In the genomic region with DNA sequence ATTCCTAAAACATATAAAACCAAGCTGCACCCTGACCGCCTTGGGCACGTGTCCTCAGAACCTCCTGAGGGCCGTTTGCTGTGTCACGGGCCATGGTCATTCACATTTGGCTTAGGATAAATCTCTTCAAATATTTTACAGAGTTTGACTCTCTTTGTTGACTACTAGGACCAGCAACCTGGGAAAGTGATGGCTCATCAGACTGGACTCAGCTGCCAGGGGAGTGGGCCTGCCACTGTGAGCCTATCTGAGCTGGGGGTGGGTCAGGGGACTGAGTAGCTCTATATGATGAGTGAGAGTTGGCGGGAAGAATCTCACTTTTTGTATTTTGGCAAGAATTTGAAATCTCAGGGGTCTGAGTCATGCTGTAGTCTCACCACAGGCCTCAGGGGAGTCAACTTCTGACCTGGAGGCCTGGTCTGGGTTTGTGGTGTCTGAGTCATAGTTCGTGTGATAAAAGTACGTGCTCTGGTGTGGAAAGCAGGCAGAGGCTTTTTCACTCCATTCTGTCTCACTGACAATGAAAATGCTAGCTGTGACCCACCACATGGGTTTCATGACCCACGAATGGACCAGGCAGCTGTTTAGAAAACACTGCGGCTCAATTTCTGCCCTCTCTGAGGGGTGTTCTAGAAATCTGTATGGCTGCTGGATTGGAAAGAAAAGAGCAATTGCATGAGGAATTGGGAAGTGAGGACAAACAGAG, we compare ENCODE assay signal across 9 cellular contexts. TPM values are rescaled to one million over a fixed set of nuclear protein-coding genes. Genes with fewer than 3 reads are reported as not detected.
DNase-seq lines count a peak whose midpoint lies in the region; ATAC-seq and FAIRE-seq lines count a peak whose summit lies in the region.
"Had no signal": no experiment of that assay in that cellular context is flagged by ENCODE, and none has a peak within 500 bp of the region (broad histone marks: within the 10 kb centered on the region; RNA-seq: fewer than 3 reads in every experiment).

No MANE protein-coding gene starts in this region.

- peaks cover 7% of the 10 kb centered on the region for H3K36me3 Mint-ChIP-seq in activated CD4-positive, alpha-beta T cell treated with anti-CD3 and anti-CD28 coated beads, Interleukin-2, amount 10 ng/mL, durations not matched to agents 24 days and 14 days (ENCODE audit: low read depth)
- H3K36me3 Mint-ChIP-seq in effector memory CD8-positive, alpha-beta T cell (ENCODE audit: insufficient read depth), result peaks cover 30% of the 10 kb centered on the region

- no peaks in the 10 kb centered on the region for H3K27me3 ChIP-seq in Karpas-422 (ENCODE audit: low read length)
- H3K27me3 ChIP-seq: cardiac muscle cell had no signal

- H2AFZ ChIP-seq in Karpas-422 (ENCODE audit: low read length), result peak overlapping the region; percentile 68; the same call in 1 of the 2 replicates

- intact Hi-C loops in activated CD4-positive, alpha-beta T cell treated with anti-CD3 and anti-CD28 coated beads, Interleukin-2, amount 10 ng/mL, durations not matched to agents 24 days and 14 days (cut with micrococcal nuclease), result loop anchor here (1.0 to 5.0 kb wide), 8 partner anchors 11 to 603 kb away; a partner anchor contains a TSS

- peak overlapping the region; percentile 61 for H3K27ac ChIP-seq in Karpas-422 (ENCODE audit: low read length)
- H3K27ac ChIP-seq: cardiac muscle cell had no signal

- peak overlapping the region; percentile 65 for H3K4me3 Mint-ChIP-seq in activated CD4-positive, alpha-beta T cell treated with anti-CD3 and anti-CD28 coated beads, Interleukin-2, amount 10 ng/mL, durations not matched to agents 24 days and 14 days
- peak overlapping the region; percentile 72 to 74 for H3K4me3 Mint-ChIP-seq in effector memory CD8-positive, alpha-beta T cell

- no peaks in the 10 kb centered on the region for H3K9me3 ChIP-seq in Karpas-422 (ENCODE audit: low read length)

- H3K9me3 Mint-ChIP-seq in activated CD4-positive, alpha-beta T cell treated with anti-CD3 and anti-CD28 coated beads, Interleukin-2, amount 10 ng/mL, durations not matched to agents 24 days and 14 days, result no peaks in the 10 kb centered on the region
- no peaks in the 10 kb centered on the region for H3K9me3 Mint-ChIP-seq in effector memory CD8-positive, alpha-beta T cell

- peak overlapping the region; percentile 91 for H3K27ac Mint-ChIP-seq in activated CD4-positive, alpha-beta T cell treated with anti-CD3 and anti-CD28 coated beads, Interleukin-2, amount 10 ng/mL, durations not matched to agents 24 days and 14 days
- H3K27ac Mint-ChIP-seq in effector memory CD8-positive, alpha-beta T cell, result peak overlapping the region; percentile 97 to 100

- H3K9me2 ChIP-seq in Karpas-422 (replicated peaks; ENCODE audit: insufficient read depth, low read length), result no peaks in the 10 kb centered on the region

- H3K9ac ChIP-seq in Karpas-422 (ENCODE audit: low read length), result peak overlapping the region; percentile 47

- H3K27me3 Mint-ChIP-seq in activated CD4-positive, alpha-beta T cell treated with anti-CD3 and anti-CD28 coated beads, Interleukin-2, amount 10 ng/mL, durations not matched to agents 24 days and 14 days, result no peaks in the 10 kb centered on the region
- no peaks in the 10 kb centered on the region for H3K27me3 Mint-ChIP-seq in effector memory CD8-positive, alpha-beta T cell

- H3K79me2 ChIP-seq in Karpas-422 (ENCODE audit: low read length), result no peaks in the 10 kb centered on the region

- H3K4me1 ChIP-seq in Karpas-422 (ENCODE audit: low read length), result peaks cover 50% of the 10 kb centered on the region

- peak; percentile 42 for FAIRE-seq in urothelium cell line (lab: Jason Lieb, UNC)

- peak; percentile 43 for DNase-seq in GDM1 (lab: John Stamatoyannopoulos, UW)
- DNase-seq in GOT3 (lab: John Stamatoyannopoulos, UW), result peak; percentile 80
- peak; percentile 88 for DNase-seq in Karpas-422
- DNase-seq in activated CD4-positive, alpha-beta T cell treated with anti-CD3 and anti-CD28 coated beads, Interleukin-2, amount 10 ng/mL, durations not matched to agents 24 days and 14 days, result peak; percentile 90
- DNase-seq in effector memory CD8-positive, alpha-beta T cell, result peak; percentile 62 to 68 (median 66)
- DNase-seq in non-pigmented ciliary epithelial cell (ENCODE audit: low read depth), result peak; percentile 96
- peak; percentile 90 for DNase-seq in urothelium cell line (ENCODE audit: low spot score)
- no peak for DNase-seq in COLO668 (lab: John Stamatoyannopoulos, UW; ENCODE audit: unreplicated experiment)

- H3K4me1 Mint-ChIP-seq in activated CD4-positive, alpha-beta T cell treated with anti-CD3 and anti-CD28 coated beads, Interleukin-2, amount 10 ng/mL, durations not matched to agents 24 days and 14 days, result peaks cover 51% of the 10 kb centered on the region
- peaks cover 47 to 48% of the 10 kb centered on the region in 2 donors for H3K4me1 Mint-ChIP-seq in effector memory CD8-positive, alpha-beta T cell (ENCODE audit: low read depth in 2 of 2)

- peak; percentile 53 for ATAC-seq in effector memory CD8-positive, alpha-beta T cell (replicated peaks)

- peak overlapping the region; percentile 56 for H3K4me2 ChIP-seq in Karpas-422 (ENCODE audit: low read depth, low read length, poor library complexity, severe bottlenecking)

- H3K4me3 ChIP-seq in Karpas-422 (ENCODE audit: low read length), result peak overlapping the region; percentile 47; the same call in 1 of the 2 replicates
- H3K4me3 ChIP-seq: cardiac muscle cell had no signal

- H3K36me3 ChIP-seq in Karpas-422 (ENCODE audit: insufficient read depth, low read length), result no peaks in the 10 kb centered on the region
- H3K36me3 ChIP-seq: cardiac muscle cell had no signal

- H4K20me1 ChIP-seq in Karpas-422 (ENCODE audit: insufficient read depth, low read depth, low read length), result no peaks in the 10 kb centered on the region

RNA-seq across cellular contexts. Expression of a gene that starts 4.2 kb away (rescaled TPM):
- 2.0 and 14.5 TPM in 2 replicates for total RNA-seq in Karpas-422 (2014; rRNA removed; shearing (Covaris generic); ENCODE audit: low replicate concordance)
- 61.5 and 64.2 TPM in 2 replicates for total RNA-seq in activated CD4-positive, alpha-beta T cell treated with anti-CD3 and anti-CD28 coated beads, Interleukin-2, amount 10 ng/mL, durations not matched to agents 24 days and 14 days

RNA-seq across cellular contexts. Expression of a gene that starts 49.5 kb away (rescaled TPM):
- not detected in 2 replicates for total RNA-seq in Karpas-422 (2014; rRNA removed; shearing (Covaris generic); ENCODE audit: low replicate concordance)
- 0.14 TPM in 2 replicates for total RNA-seq in activated CD4-positive, alpha-beta T cell treated with anti-CD3 and anti-CD28 coated beads, Interleukin-2, amount 10 ng/mL, durations not matched to agents 24 days and 14 days
- total RNA-seq: cardiac muscle cell had no signal

RNA-seq across cellular contexts. Expression of a gene that starts 56.0 kb away (rescaled TPM):
- not detected in 2 replicates for total RNA-seq in Karpas-422 (2014; rRNA removed; shearing (Covaris generic); ENCODE audit: low replicate concordance)
- total RNA-seq in activated CD4-positive, alpha-beta T cell treated with anti-CD3 and anti-CD28 coated beads, Interleukin-2, amount 10 ng/mL, durations not matched to agents 24 days and 14 days, result not detected in 2 replicates
- total RNA-seq: cardiac muscle cell had no signal
